ENCODE assay signal across 1 cellular context in the genomic region with DNA sequence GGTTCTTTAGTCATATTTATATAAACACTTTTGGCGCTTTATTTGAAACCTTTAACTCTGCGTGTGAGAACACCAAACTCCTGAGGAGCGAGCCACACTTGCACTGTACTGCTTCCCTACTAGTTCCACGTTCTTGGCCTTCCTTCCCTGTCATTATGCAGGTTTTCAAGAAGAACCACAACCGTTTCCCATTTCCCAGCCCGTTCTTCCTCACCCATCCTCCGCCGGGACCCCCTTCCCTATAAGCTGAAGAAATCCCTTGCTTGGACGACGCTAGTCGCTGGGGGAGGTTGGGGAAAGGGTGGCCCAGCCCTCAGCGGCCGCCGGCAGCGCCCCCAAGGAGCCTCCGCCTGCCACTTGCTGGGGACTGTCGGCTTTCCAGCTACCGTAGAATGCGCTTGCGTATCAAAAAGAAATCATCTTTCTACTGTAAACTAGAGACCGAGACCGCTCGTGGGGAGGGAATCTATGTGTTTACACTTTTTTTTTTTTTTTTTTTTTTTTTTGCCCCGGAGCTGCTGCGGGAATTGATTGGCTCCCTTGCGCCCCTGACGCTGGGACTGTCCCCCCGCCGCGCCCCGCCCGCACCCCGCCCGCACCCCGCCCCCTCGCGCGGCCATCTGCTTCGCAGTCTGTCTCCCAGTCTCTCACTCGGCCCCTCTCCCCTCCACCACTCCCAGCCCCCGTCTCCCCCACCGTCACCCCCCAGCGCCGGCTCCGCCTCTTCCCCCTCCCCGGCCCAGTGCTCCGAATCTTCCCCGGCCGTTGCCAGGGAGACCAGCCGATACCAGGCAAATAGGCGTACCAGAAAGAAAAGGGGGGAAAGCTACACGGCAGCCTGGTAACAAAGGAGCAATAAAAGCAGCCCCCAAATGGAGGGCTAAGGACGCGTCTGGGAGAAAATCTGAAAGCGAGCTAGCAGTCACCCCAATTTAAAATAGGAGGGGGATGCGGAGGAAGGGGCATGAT.
TF ChIP-seq lines count a peak whose summit lies in the region.

No MANE protein-coding gene starts in this region.

TF ChIP-seq in K562, 482 proteins besides CTCF, POLR2A, EP300 and RAD21 (continued from another document and continues in another):
- no peak for TF ChIP-seq TGIF2 (CRISPR knock-in tag; IDR thresholded peaks at IDR 0.05)
- no peak for TF ChIP-seq ATF1 (CRISPR knock-in tag; IDR thresholded peaks at IDR 0.05)
- TF ChIP-seq ATF1 (tag; IDR thresholded peaks at IDR 0.05) = peak; percentile 41; the same call in 1 of the 2 replicates
- peak in 1 of 2 experiments; percentile 62; a peak in 1 of 4 replicates for TF ChIP-seq MAZ (CRISPR knock-in tag; conservative IDR thresholded peaks at IDR 0.05 in 1 of 2, IDR thresholded peaks at IDR 0.05 in 1 of 2)
- no peak for TF ChIP-seq LARP7 (IDR thresholded peaks at IDR 0.05)
- peak; percentile 55 for TF ChIP-seq RBFOX2 (IDR thresholded peaks at IDR 0.05; ENCODE audit: low read depth, low read length)
- no peak for TF ChIP-seq CCNT2 (IDR thresholded peaks at IDR 0.05; ENCODE audit: borderline replicate concordance, extremely low read depth, insufficient read length, low read depth, low read length)
- TF ChIP-seq HMGN3 (IDR thresholded peaks at IDR 0.05; ENCODE audit: borderline replicate concordance, extremely low read depth, insufficient read length, low read depth, low read length) = no peak
- no peak for TF ChIP-seq ZBED1 (IDR thresholded peaks at IDR 0.05)
- peak; percentile 77 for TF ChIP-seq ZNF134 (CRISPR knock-in tag; conservative IDR thresholded peaks at IDR 0.05)
- no peak for TF ChIP-seq SPI1 (IDR thresholded peaks at IDR 0.05; ENCODE audit: borderline replicate concordance, low read depth, low read length)
- no peak for TF ChIP-seq ZBTB17 (CRISPR knock-in tag; IDR thresholded peaks at IDR 0.05)
- TF ChIP-seq, protein P1, sequence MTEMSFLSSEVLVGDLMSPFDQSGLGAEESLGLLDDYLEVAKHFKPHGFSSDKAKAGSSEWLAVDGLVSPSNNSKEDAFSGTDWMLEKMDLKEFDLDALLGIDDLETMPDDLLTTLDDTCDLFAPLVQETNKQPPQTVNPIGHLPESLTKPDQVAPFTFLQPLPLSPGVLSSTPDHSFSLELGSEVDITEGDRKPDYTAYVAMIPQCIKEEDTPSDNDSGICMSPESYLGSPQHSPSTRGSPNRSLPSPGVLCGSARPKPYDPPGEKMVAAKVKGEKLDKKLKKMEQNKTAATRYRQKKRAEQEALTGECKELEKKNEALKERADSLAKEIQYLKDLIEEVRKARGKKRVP (CRISPR knock-in tag; IDR thresholded peaks at IDR 0.05) = 0 out of 2 replicates have a peak, but pooled peaks have one; percentile 11
- TF ChIP-seq, protein P2, sequence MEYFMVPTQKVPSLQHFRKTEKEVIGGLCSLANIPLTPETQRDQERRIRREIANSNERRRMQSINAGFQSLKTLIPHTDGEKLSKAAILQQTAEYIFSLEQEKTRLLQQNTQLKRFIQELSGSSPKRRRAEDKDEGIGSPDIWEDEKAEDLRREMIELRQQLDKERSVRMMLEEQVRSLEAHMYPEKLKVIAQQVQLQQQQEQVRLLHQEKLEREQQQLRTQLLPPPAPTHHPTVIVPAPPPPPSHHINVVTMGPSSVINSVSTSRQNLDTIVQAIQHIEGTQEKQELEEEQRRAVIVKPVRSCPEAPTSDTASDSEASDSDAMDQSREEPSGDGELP (CRISPR knock-in tag; IDR thresholded peaks at IDR 0.05; ENCODE audit: borderline replicate concordance) = 0 out of 2 replicates have a peak, but pooled peaks have one; percentile 24
- peak; percentile 47 for TF ChIP-seq POLR2G (IDR thresholded peaks at IDR 0.05; ENCODE audit: low read depth, low read length)
- TF ChIP-seq, protein P3, sequence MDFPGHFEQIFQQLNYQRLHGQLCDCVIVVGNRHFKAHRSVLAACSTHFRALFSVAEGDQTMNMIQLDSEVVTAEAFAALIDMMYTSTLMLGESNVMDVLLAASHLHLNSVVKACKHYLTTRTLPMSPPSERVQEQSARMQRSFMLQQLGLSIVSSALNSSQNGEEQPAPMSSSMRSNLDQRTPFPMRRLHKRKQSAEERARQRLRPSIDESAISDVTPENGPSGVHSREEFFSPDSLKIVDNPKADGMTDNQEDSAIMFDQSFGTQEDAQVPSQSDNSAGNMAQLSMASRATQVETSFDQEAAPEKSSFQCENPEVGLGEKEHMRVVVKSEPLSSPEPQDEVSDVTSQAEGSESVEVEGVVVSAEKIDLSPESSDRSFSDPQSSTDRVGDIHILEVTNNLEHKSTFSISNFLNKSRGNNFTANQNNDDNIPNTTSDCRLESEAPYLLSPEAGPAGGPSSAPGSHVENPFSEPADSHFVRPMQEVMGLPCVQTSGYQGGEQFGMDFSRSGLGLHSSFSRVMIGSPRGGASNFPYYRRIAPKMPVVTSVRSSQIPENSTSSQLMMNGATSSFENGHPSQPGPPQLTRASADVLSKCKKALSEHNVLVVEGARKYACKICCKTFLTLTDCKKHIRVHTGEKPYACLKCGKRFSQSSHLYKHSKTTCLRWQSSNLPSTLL (IDR thresholded peaks at IDR 0.05) = no peak
- TF ChIP-seq PHF8 (IDR thresholded peaks at IDR 0.05; ENCODE audit: borderline replicate concordance, low read length) = 0 out of 2 replicates have a peak, but pooled peaks have one; percentile 21
- TF ChIP-seq, protein P4, sequence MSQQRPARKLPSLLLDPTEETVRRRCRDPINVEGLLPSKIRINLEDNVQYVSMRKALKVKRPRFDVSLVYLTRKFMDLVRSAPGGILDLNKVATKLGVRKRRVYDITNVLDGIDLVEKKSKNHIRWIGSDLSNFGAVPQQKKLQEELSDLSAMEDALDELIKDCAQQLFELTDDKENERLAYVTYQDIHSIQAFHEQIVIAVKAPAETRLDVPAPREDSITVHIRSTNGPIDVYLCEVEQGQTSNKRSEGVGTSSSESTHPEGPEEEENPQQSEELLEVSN (IDR thresholded peaks at IDR 0.05; ENCODE audit: borderline replicate concordance in 1 of 2, extremely low read depth in 1 of 2, insufficient read depth in 1 of 2, insufficient read length in 1 of 2, low read depth in 1 of 2, low read length in 1 of 2, poor library complexity in 1 of 2, severe bottlenecking in 1 of 2) = peak in 1 of 2 experiments; percentile 36
- no peak for TF ChIP-seq IRF2 (CRISPR knock-in tag; IDR thresholded peaks at IDR 0.05)
- peak; percentile 36 for TF ChIP-seq CXXC5 (CRISPR knock-in tag; IDR thresholded peaks at IDR 0.05)
- TF ChIP-seq NFYB (IDR thresholded peaks at IDR 0.05; ENCODE audit: extremely low read depth, insufficient read length) = peak; percentile 8
- TF ChIP-seq, protein P5, sequence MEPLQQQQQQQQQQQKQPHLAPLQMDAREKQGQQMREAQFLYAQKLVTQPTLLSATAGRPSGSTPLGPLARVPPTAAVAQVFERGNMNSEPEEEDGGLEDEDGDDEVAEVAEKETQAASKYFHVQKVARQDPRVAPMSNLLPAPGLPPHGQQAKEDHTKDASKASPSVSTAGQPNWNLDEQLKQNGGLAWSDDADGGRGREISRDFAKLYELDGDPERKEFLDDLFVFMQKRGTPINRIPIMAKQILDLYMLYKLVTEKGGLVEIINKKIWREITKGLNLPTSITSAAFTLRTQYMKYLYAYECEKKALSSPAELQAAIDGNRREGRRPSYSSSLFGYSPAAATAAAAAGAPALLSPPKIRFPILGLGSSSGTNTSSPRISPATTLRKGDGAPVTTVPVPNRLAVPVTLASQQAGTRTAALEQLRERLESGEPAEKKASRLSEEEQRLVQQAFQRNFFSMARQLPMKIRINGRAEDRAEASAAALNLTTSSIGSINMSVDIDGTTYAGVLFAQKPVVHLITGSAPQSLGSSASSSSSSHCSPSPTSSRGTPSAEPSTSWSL (CRISPR knock-in tag; IDR thresholded peaks at IDR 0.05; ENCODE audit: borderline replicate concordance) = no peak
- TF ChIP-seq, protein P6, sequence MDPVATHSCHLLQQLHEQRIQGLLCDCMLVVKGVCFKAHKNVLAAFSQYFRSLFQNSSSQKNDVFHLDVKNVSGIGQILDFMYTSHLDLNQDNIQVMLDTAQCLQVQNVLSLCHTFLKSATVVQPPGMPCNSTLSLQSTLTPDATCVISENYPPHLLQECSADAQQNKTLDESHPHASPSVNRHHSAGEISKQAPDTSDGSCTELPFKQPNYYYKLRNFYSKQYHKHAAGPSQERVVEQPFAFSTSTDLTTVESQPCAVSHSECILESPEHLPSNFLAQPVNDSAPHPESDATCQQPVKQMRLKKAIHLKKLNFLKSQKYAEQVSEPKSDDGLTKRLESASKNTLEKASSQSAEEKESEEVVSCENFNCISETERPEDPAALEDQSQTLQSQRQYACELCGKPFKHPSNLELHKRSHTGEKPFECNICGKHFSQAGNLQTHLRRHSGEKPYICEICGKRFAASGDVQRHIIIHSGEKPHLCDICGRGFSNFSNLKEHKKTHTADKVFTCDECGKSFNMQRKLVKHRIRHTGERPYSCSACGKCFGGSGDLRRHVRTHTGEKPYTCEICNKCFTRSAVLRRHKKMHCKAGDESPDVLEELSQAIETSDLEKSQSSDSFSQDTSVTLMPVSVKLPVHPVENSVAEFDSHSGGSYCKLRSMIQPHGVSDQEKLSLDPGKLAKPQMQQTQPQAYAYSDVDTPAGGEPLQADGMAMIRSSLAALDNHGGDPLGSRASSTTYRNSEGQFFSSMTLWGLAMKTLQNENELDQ (CRISPR knock-in tag; IDR thresholded peaks at IDR 0.05; ENCODE audit: borderline replicate concordance) = no peak
- TF ChIP-seq, protein P7, sequence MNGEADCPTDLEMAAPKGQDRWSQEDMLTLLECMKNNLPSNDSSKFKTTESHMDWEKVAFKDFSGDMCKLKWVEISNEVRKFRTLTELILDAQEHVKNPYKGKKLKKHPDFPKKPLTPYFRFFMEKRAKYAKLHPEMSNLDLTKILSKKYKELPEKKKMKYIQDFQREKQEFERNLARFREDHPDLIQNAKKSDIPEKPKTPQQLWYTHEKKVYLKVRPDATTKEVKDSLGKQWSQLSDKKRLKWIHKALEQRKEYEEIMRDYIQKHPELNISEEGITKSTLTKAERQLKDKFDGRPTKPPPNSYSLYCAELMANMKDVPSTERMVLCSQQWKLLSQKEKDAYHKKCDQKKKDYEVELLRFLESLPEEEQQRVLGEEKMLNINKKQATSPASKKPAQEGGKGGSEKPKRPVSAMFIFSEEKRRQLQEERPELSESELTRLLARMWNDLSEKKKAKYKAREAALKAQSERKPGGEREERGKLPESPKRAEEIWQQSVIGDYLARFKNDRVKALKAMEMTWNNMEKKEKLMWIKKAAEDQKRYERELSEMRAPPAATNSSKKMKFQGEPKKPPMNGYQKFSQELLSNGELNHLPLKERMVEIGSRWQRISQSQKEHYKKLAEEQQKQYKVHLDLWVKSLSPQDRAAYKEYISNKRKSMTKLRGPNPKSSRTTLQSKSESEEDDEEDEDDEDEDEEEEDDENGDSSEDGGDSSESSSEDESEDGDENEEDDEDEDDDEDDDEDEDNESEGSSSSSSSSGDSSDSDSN (IDR thresholded peaks at IDR 0.05; ENCODE audit: borderline replicate concordance in 1 of 2, low read depth in 2 of 2, low read length in 2 of 2) = no peak
- TF ChIP-seq ZNF778 (CRISPR knock-in tag; IDR thresholded peaks at IDR 0.05) = no peak
- peak; percentile 78 to 82 for TF ChIP-seq NRF1 (conservative IDR thresholded peaks at IDR 0.05 in 1 of 2, IDR thresholded peaks at IDR 0.05 in 1 of 2)
- TF ChIP-seq, protein P8, sequence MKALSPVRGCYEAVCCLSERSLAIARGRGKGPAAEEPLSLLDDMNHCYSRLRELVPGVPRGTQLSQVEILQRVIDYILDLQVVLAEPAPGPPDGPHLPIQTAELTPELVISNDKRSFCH (CRISPR knock-in tag; IDR thresholded peaks at IDR 0.05) = no peak
- TF ChIP-seq, protein P8 (tag; IDR thresholded peaks at IDR 0.05) = no peak
- TF ChIP-seq, protein P9, sequence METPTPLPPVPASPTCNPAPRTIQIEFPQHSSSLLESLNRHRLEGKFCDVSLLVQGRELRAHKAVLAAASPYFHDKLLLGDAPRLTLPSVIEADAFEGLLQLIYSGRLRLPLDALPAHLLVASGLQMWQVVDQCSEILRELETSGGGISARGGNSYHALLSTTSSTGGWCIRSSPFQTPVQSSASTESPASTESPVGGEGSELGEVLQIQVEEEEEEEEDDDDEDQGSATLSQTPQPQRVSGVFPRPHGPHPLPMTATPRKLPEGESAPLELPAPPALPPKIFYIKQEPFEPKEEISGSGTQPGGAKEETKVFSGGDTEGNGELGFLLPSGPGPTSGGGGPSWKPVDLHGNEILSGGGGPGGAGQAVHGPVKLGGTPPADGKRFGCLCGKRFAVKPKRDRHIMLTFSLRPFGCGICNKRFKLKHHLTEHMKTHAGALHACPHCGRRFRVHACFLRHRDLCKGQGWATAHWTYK (CRISPR knock-in tag; IDR thresholded peaks at IDR 0.05) = no peak
- TF ChIP-seq, protein P10, sequence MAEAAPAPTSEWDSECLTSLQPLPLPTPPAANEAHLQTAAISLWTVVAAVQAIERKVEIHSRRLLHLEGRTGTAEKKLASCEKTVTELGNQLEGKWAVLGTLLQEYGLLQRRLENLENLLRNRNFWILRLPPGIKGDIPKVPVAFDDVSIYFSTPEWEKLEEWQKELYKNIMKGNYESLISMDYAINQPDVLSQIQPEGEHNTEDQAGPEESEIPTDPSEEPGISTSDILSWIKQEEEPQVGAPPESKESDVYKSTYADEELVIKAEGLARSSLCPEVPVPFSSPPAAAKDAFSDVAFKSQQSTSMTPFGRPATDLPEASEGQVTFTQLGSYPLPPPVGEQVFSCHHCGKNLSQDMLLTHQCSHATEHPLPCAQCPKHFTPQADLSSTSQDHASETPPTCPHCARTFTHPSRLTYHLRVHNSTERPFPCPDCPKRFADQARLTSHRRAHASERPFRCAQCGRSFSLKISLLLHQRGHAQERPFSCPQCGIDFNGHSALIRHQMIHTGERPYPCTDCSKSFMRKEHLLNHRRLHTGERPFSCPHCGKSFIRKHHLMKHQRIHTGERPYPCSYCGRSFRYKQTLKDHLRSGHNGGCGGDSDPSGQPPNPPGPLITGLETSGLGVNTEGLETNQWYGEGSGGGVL (CRISPR knock-in tag; IDR thresholded peaks at IDR 0.05) = no peak
- TF ChIP-seq ZNF384 (IDR thresholded peaks at IDR 0.05; ENCODE audit: low read depth, low read length) = peak; percentile 95
- TF ChIP-seq, protein P11, sequence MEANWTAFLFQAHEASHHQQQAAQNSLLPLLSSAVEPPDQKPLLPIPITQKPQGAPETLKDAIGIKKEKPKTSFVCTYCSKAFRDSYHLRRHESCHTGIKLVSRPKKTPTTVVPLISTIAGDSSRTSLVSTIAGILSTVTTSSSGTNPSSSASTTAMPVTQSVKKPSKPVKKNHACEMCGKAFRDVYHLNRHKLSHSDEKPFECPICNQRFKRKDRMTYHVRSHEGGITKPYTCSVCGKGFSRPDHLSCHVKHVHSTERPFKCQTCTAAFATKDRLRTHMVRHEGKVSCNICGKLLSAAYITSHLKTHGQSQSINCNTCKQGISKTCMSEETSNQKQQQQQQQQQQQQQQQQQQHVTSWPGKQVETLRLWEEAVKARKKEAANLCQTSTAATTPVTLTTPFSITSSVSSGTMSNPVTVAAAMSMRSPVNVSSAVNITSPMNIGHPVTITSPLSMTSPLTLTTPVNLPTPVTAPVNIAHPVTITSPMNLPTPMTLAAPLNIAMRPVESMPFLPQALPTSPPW (CRISPR knock-in tag; IDR thresholded peaks at IDR 0.05) = peak; percentile 96
- TF ChIP-seq ZNF232 (CRISPR knock-in tag; IDR thresholded peaks at IDR 0.05) = no peak
- no peak for TF ChIP-seq C11orf30 (IDR thresholded peaks at IDR 0.05; ENCODE audit: low read depth)
- TF ChIP-seq ZNF224 (CRISPR knock-in tag; IDR thresholded peaks at IDR 0.05) = no peak
- no peak for TF ChIP-seq BRD9 (IDR thresholded peaks at IDR 0.05; ENCODE audit: low read depth, partially characterized antibody)
- 0 out of 2 replicates have a peak, but pooled peaks have one; percentile 24 for TF ChIP-seq FOXJ2 (tag; IDR thresholded peaks at IDR 0.05)
- no peak for TF ChIP-seq GATAD2B (IDR thresholded peaks at IDR 0.05; ENCODE audit: borderline replicate concordance)
- TF ChIP-seq ZNF41 (CRISPR knock-in tag; conservative IDR thresholded peaks at IDR 0.05) = no peak
- TF ChIP-seq ILF3 (IDR thresholded peaks at IDR 0.05; ENCODE audit: borderline replicate concordance) = no peak
- TF ChIP-seq ZBTB7A (IDR thresholded peaks at IDR 0.05; ENCODE audit: borderline replicate concordance, control insufficient read depth, low read depth, low read length) = peak; percentile 30; the same call in 1 of the 2 replicates
- TF ChIP-seq BCOR (IDR thresholded peaks at IDR 0.05) = no peak
